In genomic region chr10:62749104-62749683, GRCh38 we compare ENCODE assay signal across 20 cellular contexts. TPM values are rescaled to one million over a fixed set of nuclear protein-coding genes. Genes with fewer than 3 reads are reported as not detected.
A peak's percentile ranks its signal among the peaks of the same experiment; 100 is the strongest.
DNase-seq lines count a peak whose midpoint lies in the region; FAIRE-seq and TF ChIP-seq lines count a peak whose summit lies in the region.
"Had no signal": no experiment of that assay in that cellular context is flagged by ENCODE, and none has a peak within 500 bp of the region (broad histone marks: within the 10 kb centered on the region; RNA-seq: fewer than 3 reads in every experiment).

No MANE protein-coding gene starts in this region.

- H3K9me3 ChIP-seq in SU-DHL-6 (ENCODE audit: insufficient read depth, low read length) (no peaks in the 10 kb centered on the region), osteoblast (ENCODE audit: low read depth, low read length) (no peaks in the 10 kb centered on the region)
- H3K9me3 ChIP-seq: esophagus muscularis mucosa, gastrocnemius medialis, right lobe of liver, thyroid gland had no signal

- no peak overlapping the region for H3K27ac ChIP-seq in SU-DHL-6 (ENCODE audit: low read depth, low read length)
- no peak overlapping the region for H3K27ac ChIP-seq in osteoblast (ENCODE audit: low read depth, low read length)
- H3K27ac ChIP-seq: esophagus muscularis mucosa, gastrocnemius medialis, parathyroid adenoma, right lobe of liver, thyroid gland had no signal

- no peaks in the 10 kb centered on the region for H3K36me3 ChIP-seq in SU-DHL-6 (ENCODE audit: low read length)
- H3K36me3 ChIP-seq in osteoblast (ENCODE audit: insufficient read depth, low read length): no peaks in the 10 kb centered on the region
- H3K36me3 ChIP-seq: BLaER1 treated with 17β-estradiol and CSF1 and Interleukin-3, amounts not matched to agents 10 nM and 100 nM; esophagus muscularis mucosa; gastrocnemius medialis; right lobe of liver; thyroid gland had no signal

- H3K9me2 ChIP-seq in SU-DHL-6 (replicated peaks; ENCODE audit: insufficient read depth, low read length): no peaks in the 10 kb centered on the region

- FAIRE-seq in GM18507 (lab: Jason Lieb, UNC): peak; percentile 45

- no peaks in the 10 kb centered on the region for H3K27me3 ChIP-seq in SU-DHL-6 (ENCODE audit: low read length)
- H3K27me3 ChIP-seq in osteoblast (ENCODE audit: insufficient read depth, low read length): peaks cover 4% of the 10 kb centered on the region
- H3K27me3 ChIP-seq: BLaER1 treated with 17β-estradiol and CSF1 and Interleukin-3, amounts not matched to agents 10 nM and 100 nM; esophagus muscularis mucosa; gastrocnemius medialis; right lobe of liver; thyroid gland had no signal

- peak overlapping the region; percentile 78 for H2AFZ ChIP-seq in SU-DHL-6 (ENCODE audit: low read depth, low read length, severe bottlenecking)
- H2AFZ ChIP-seq in osteoblast (ENCODE audit: low read length): no peak overlapping the region
- H2AFZ ChIP-seq: parathyroid adenoma had no signal

- H3K4me3 ChIP-seq in SU-DHL-6 (ENCODE audit: insufficient read depth, low read length, poor library complexity, severe bottlenecking) (no peak overlapping the region), osteoblast (ENCODE audit: insufficient read depth, low read length) (no peak overlapping the region)
- H3K4me3 ChIP-seq: BLaER1 treated with 17β-estradiol and CSF1 and Interleukin-3, amounts not matched to agents 10 nM and 100 nM; esophagus muscularis mucosa; gastrocnemius medialis; right lobe of liver; thyroid gland had no signal

- TF ChIP-seq CTCF in SU-DHL-6 (IDR thresholded peaks at IDR 0.05; ENCODE audit: insufficient read depth, low read length, poor library complexity, severe bottlenecking): no peak
- TF ChIP-seq CTCF in osteoblast (IDR thresholded peaks at IDR 0.05; ENCODE audit: extremely low read depth, low read depth, low read length): no peak

- H3K79me2 ChIP-seq in SU-DHL-6 (ENCODE audit: insufficient read depth, low read length) (no peaks in the 10 kb centered on the region), osteoblast (ENCODE audit: insufficient read depth, low read length) (no peaks in the 10 kb centered on the region)
- H3K79me2 ChIP-seq: parathyroid adenoma had no signal

- H3K4me2 ChIP-seq in SU-DHL-6 (ENCODE audit: low read depth, low read length, poor library complexity, severe bottlenecking) (peak overlapping the region; percentile 34), osteoblast (ENCODE audit: insufficient read depth, low read length) (no peak overlapping the region)

- no peak overlapping the region for H3K9ac ChIP-seq in SU-DHL-6 (ENCODE audit: low read length)
- H3K9ac ChIP-seq: parathyroid adenoma had no signal

- no peaks in the 10 kb centered on the region for H3F3A ChIP-seq in SU-DHL-6 (ENCODE audit: insufficient read depth)

- peak; percentile 13 to 16 for DNase-seq in activated CD4-positive, alpha-beta T cell treated with anti-CD3 and anti-CD28 coated beads, Interleukin-2, amount 50 U/mL, for 48 hours
- no peak for DNase-seq in activated CD4-positive, alpha-beta T cell treated with anti-CD3 and anti-CD28 coated beads, Interleukin-2, amount 50 U/mL, for 4 hours
- DNase-seq in GM18507 (ENCODE audit: extremely low spot score, insufficient read length, low read depth) (no peak), germinal center (ENCODE audit: low spot score) (peak; percentile 10), NCI-H446 (lab: John Stamatoyannopoulos, UW) (no peak), mucosa of gallbladder (ENCODE audit: low spot score) (no peak), osteoblast (ENCODE audit: insufficient read length, low spot score, missing footprints) (no peak)
- DNase-seq: DMS 273 treated with DMSO at 0.1 percent for 48 hours; effector memory CD8-positive, alpha-beta T cell; gastrocnemius medialis; GOT3; mesenchymal stem cell; naive thymus-derived CD8-positive, alpha-beta T cell; NCI-H2171; right lobe of liver; thyroid gland had no signal

- H3K4me1 ChIP-seq in osteoblast (ENCODE audit: insufficient read depth, low read length): peaks cover 8% of the 10 kb centered on the region
- H3K4me1 ChIP-seq: esophagus muscularis mucosa, gastrocnemius medialis, parathyroid adenoma, right lobe of liver, thyroid gland had no signal

- H4K20me1 ChIP-seq in SU-DHL-6 (ENCODE audit: low read depth, low read length) (no peaks in the 10 kb centered on the region), osteoblast (ENCODE audit: insufficient read depth, low read length) (no peaks in the 10 kb centered on the region)
- H4K20me1 ChIP-seq: BLaER1 treated with 17β-estradiol and CSF1 and Interleukin-3, amounts not matched to agents 10 nM and 100 nM had no signal

RNA-seq across cellular contexts. Expression of gene ADO, which starts 55.3 kb away (rescaled TPM):
- total RNA-seq in mucosa of gallbladder (21.2 TPM), osteoblast (28.0 and 29.3 TPM in 2 replicates)

Comparison
In these comparisons a context has a peak if more than half of its experiments do, and no peak if none do; other contexts are left out.
1. DNase-seq: peak in activated CD4-positive, alpha-beta T cell treated with anti-CD3 and anti-CD28 coated beads, Interleukin-2, amount 50 U/mL, for 48 hours (2 of 2) and germinal center (single experiment); none in activated CD4-positive, alpha-beta T cell treated with anti-CD3 and anti-CD28 coated beads, Interleukin-2, amount 50 U/mL, for 4 hours (0 of 2), GM18507 (single experiment), NCI-H446 (0 of 2), mucosa of gallbladder (single experiment) and osteoblast (single experiment).